ENCODE assay signal across 11 cellular contexts in the genomic region with DNA sequence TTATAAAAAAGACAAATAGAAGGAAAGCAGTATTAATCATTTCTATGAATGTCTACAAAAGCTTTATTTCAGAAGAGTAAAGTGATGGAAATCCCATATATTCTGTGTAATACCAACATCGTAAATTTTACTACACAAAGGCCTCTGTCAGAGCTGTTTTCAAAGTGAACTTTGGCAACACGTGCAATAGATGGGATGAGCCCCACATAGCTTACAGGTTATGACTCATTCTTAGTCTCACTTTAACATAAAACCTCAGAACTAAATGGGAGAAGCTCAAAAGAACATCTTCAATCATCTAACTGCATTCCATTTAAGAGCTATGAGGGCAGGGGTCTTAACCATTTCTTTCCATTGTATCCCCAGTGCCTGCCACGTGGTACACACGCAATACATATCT. TPM values are rescaled to one million over a fixed set of nuclear protein-coding genes. Genes with fewer than 3 reads are reported as not detected.
DNase-seq lines count a peak whose midpoint lies in the region; ATAC-seq, FAIRE-seq and TF ChIP-seq lines count a peak whose summit lies in the region.
"Had no signal": no experiment of that assay in that cellular context is flagged by ENCODE, and none has a peak within 500 bp of the region (broad histone marks: within the 10 kb centered on the region; RNA-seq: fewer than 3 reads in every experiment).

No MANE protein-coding gene starts in this region.

- H3K27ac Mint-ChIP-seq in activated CD4-positive, alpha-beta T cell treated with anti-CD3 and anti-CD28 coated beads, Interleukin-2, amount 10 ng/mL, durations not matched to agents 24 days and 14 days = peak overlapping the region; percentile 48
- no peak overlapping the region for H3K27ac Mint-ChIP-seq in stimulated activated effector memory CD8-positive, alpha-beta T cell treated with anti-CD3 and anti-CD28 coated beads, Interleukin-12 subunit alpha, Interleukin-12 subunit beta, amount 100 ng/mL, for 72 hours

- peak overlapping the region; percentile 31; the same call in 1 of the 2 replicates for H3K27ac ChIP-seq in SK-N-MC
- no peak overlapping the region for H3K27ac ChIP-seq in endothelial cell of umbilical vein (ENCODE audit: insufficient read depth, low read depth, low read length)
- no peak overlapping the region for H3K27ac ChIP-seq in tibial nerve
- H3K27ac ChIP-seq: prostate gland had no signal

- WGBS in tibial nerve, 2 donors = 79 to 81% methylated on average over 4 of the region's 4 CpGs

- TF ChIP-seq CTCF in endothelial cell of umbilical vein (IDR thresholded peaks at IDR 0.05; ENCODE audit: extremely low read depth in 1 of 2, insufficient read depth in 1 of 2, low read depth in 1 of 2, low read length in 2 of 2) (no peak), tibial nerve (IDR thresholded peaks at IDR 0.05) (no peak)

- no peak overlapping the region for H3K9ac ChIP-seq in SK-N-MC (ENCODE audit: insufficient read length)
- H3K9ac ChIP-seq in endothelial cell of umbilical vein (replicated peaks; ENCODE audit: extremely low read depth, insufficient read depth, low read length) = no peak overlapping the region

- CTCF ChIA-PET in endothelial cell of umbilical vein (lab: Charles Lee) = interaction anchor here (1.0 to 1.3 kb wide), 4 partner anchors 8 to 70 kb away, joined by 3 to 8 read pairs (median 3); no protein-coding TSS in a partner anchor

- no peaks in the 10 kb centered on the region for H3K9me3 Mint-ChIP-seq in activated CD4-positive, alpha-beta T cell treated with anti-CD3 and anti-CD28 coated beads, Interleukin-2, amount 10 ng/mL, durations not matched to agents 24 days and 14 days
- H3K9me3 Mint-ChIP-seq in stimulated activated effector memory CD8-positive, alpha-beta T cell treated with anti-CD3 and anti-CD28 coated beads, Interleukin-12 subunit alpha, Interleukin-12 subunit beta, amount 100 ng/mL, for 72 hours = no peaks in the 10 kb centered on the region

- no peak overlapping the region for H3K4me3 ChIP-seq in SK-N-MC
- H3K4me3 ChIP-seq in endothelial cell of umbilical vein (replicated peaks in 1 of 3; ENCODE audit: insufficient read depth in 1 of 3, low read depth in 1 of 3, low read length in 3 of 3) = no peak overlapping the region
- no peak overlapping the region for H3K4me3 ChIP-seq in tibial nerve
- H3K4me3 ChIP-seq: PC-9, prostate gland had no signal

- ATAC-seq in stimulated activated effector memory CD8-positive, alpha-beta T cell treated with anti-CD3 and anti-CD28 coated beads, Interleukin-12 subunit alpha, Interleukin-12 subunit beta, amount 100 ng/mL, for 72 hours = peak; percentile 88
- ATAC-seq in GM18858 (IDR thresholded peaks at IDR 0.05; ENCODE audit: unreplicated experiment) (no peak), GM21529 (IDR thresholded peaks at IDR 0.05; ENCODE audit: unreplicated experiment) (no peak)

- H3K9me3 ChIP-seq in SK-N-MC (ENCODE audit: low read depth, low read length) (no peaks in the 10 kb centered on the region), endothelial cell of umbilical vein (replicated peaks; ENCODE audit: control insufficient read depth, insufficient read depth, low read length) (no peaks in the 10 kb centered on the region), tibial nerve (no peaks in the 10 kb centered on the region)
- H3K9me3 ChIP-seq: prostate gland had no signal

- FAIRE-seq in endothelial cell of umbilical vein (lab: Jason Lieb, UNC) = peak; percentile 63

- TF ChIP-seq POLR2A in endothelial cell of umbilical vein (IDR thresholded peaks at IDR 0.05; ENCODE audit: low read depth, low read length) (no peak), tibial nerve (IDR thresholded peaks at IDR 0.05) (no peak)

- POLR2A ChIA-PET in endothelial cell of umbilical vein (lab: Charles Lee) = interaction anchor here (1.2 kb wide), 1 partner anchor 11 kb away, joined by 5 read pairs; the partner anchor contains the start of gene VPS4B

- H3K27me3 Mint-ChIP-seq in activated CD4-positive, alpha-beta T cell treated with anti-CD3 and anti-CD28 coated beads, Interleukin-2, amount 10 ng/mL, durations not matched to agents 24 days and 14 days = no peaks in the 10 kb centered on the region

- H3K4me3 Mint-ChIP-seq in activated CD4-positive, alpha-beta T cell treated with anti-CD3 and anti-CD28 coated beads, Interleukin-2, amount 10 ng/mL, durations not matched to agents 24 days and 14 days = peak overlapping the region; percentile 9
- no peak overlapping the region for H3K4me3 Mint-ChIP-seq in stimulated activated effector memory CD8-positive, alpha-beta T cell treated with anti-CD3 and anti-CD28 coated beads, Interleukin-12 subunit alpha, Interleukin-12 subunit beta, amount 100 ng/mL, for 72 hours

- no TSS peak for BruUV-seq in endothelial cell of umbilical vein (replicated peaks; lab: Mats Ljungman, UMichigan)

- H3K36me3 ChIP-seq in SK-N-MC (ENCODE audit: insufficient read depth, low read length) (peaks cover 70% of the 10 kb centered on the region), endothelial cell of umbilical vein (ENCODE audit: control insufficient read depth in 2 of 2, extremely low read depth in 1 of 2, insufficient read depth in 2 of 2, low read length in 2 of 2) (peaks cover 16 to 21% of the 10 kb centered on the region in 2 experiments), tibial nerve (peaks cover 0 to 79% (median 11%) of the 10 kb centered on the region in 3 donors)

- no peak for DNase-seq in activated CD4-positive, alpha-beta T cell treated with anti-CD3 and anti-CD28 coated beads, Interleukin-2, amount 10 ng/mL, durations not matched to agents 24 days and 14 days
- DNase-seq in activated CD4-positive, alpha-beta T cell treated with anti-CD3 and anti-CD28 coated beads for 48 hours = no peak
- DNase-seq in SK-N-MC (ENCODE audit: low read depth, low spot score) (no peak), endothelial cell of umbilical vein (ENCODE audit: low read depth, low spot score) (peak; percentile 61), tibial nerve (ENCODE audit: low spot score in 2 of 2) (no peak)
- no peak for DNase-seq in stimulated activated effector memory CD8-positive, alpha-beta T cell treated with anti-CD3 and anti-CD28 coated beads, Interleukin-12 subunit alpha, Interleukin-12 subunit beta, amount 100 ng/mL, for 72 hours (ENCODE audit: low spot score in 2 of 2)
- DNase-seq: activated CD4-positive, alpha-beta T cell treated with anti-CD3 and anti-CD28 coated beads, Interleukin-2, amount 50 U/mL, for 4 hours; PC-9 had no signal

- H3K4me1 Mint-ChIP-seq in activated CD4-positive, alpha-beta T cell treated with anti-CD3 and anti-CD28 coated beads, Interleukin-2, amount 10 ng/mL, durations not matched to agents 24 days and 14 days = peaks cover 45% of the 10 kb centered on the region
- peaks cover 44% of the 10 kb centered on the region for H3K4me1 Mint-ChIP-seq in stimulated activated effector memory CD8-positive, alpha-beta T cell treated with anti-CD3 and anti-CD28 coated beads, Interleukin-12 subunit alpha, Interleukin-12 subunit beta, amount 100 ng/mL, for 72 hours

- intact Hi-C loops in activated CD4-positive, alpha-beta T cell treated with anti-CD3 and anti-CD28 coated beads, Interleukin-2, amount 10 ng/mL, durations not matched to agents 24 days and 14 days (cut with micrococcal nuclease) = loop anchor here (1.0 kb wide), 1 partner anchor 12 kb away; the partner anchor contains the start of gene VPS4B
- intact Hi-C loops in endothelial cell of umbilical vein (cut with micrococcal nuclease) = loop anchor here (2.0 kb wide), 1 partner anchor 44 kb away; the partner anchor contains the start of gene KDSR

- TF ChIP-seq EP300 in tibial nerve (IDR thresholded peaks at IDR 0.05) = no peak

- H3K4me2 ChIP-seq in endothelial cell of umbilical vein (ENCODE audit: insufficient read depth, low read length) = no peak overlapping the region
- H3K4me2 ChIP-seq: PC-9 had no signal

- peaks cover 54% of the 10 kb centered on the region for H3K36me3 Mint-ChIP-seq in activated CD4-positive, alpha-beta T cell treated with anti-CD3 and anti-CD28 coated beads, Interleukin-2, amount 10 ng/mL, durations not matched to agents 24 days and 14 days (ENCODE audit: low read depth)
- H3K36me3 Mint-ChIP-seq in stimulated activated effector memory CD8-positive, alpha-beta T cell treated with anti-CD3 and anti-CD28 coated beads, Interleukin-12 subunit alpha, Interleukin-12 subunit beta, amount 100 ng/mL, for 72 hours = peaks cover 96% of the 10 kb centered on the region

- H2AFZ ChIP-seq in endothelial cell of umbilical vein (ENCODE audit: low read depth, low read length) = no peak overlapping the region
- H2AFZ ChIP-seq: PC-9 had no signal

- H3K79me2 ChIP-seq in endothelial cell of umbilical vein (ENCODE audit: control insufficient read depth, insufficient read depth, low read length) = peaks cover 28% of the 10 kb centered on the region

- no peaks in the 10 kb centered on the region for H3K9me1 ChIP-seq in endothelial cell of umbilical vein (replicated peaks; ENCODE audit: control insufficient read depth, extremely low read depth, insufficient read depth, low read length)

- no peaks in the 10 kb centered on the region for H3K27me3 ChIP-seq in endothelial cell of umbilical vein (ENCODE audit: control insufficient read depth in 2 of 2, insufficient read depth in 2 of 2, low read length in 2 of 2)
- H3K27me3 ChIP-seq in tibial nerve = no peaks in the 10 kb centered on the region

- H4K20me1 ChIP-seq in endothelial cell of umbilical vein (replicated peaks; ENCODE audit: control insufficient read depth, extremely low read depth, insufficient read depth, low read length) = no peaks in the 10 kb centered on the region

- peaks cover 11% of the 10 kb centered on the region for H3K4me1 ChIP-seq in endothelial cell of umbilical vein (ENCODE audit: control insufficient read depth, extremely low read depth, insufficient read depth, low read length)
- H3K4me1 ChIP-seq in tibial nerve = peaks cover 0 to 20% (median 0%) of the 10 kb centered on the region in 4 donors

- dilution Hi-C loops in endothelial cell of umbilical vein (cut with MboI; ENCODE audit: extremely low pct_ligation_motif_present, low sequenced_read_pairs) = no loop called here

RNA-seq across cellular contexts. Expression of gene VPS4B, which starts 11.5 kb away (rescaled TPM):
- total RNA-seq in activated CD4-positive, alpha-beta T cell treated with anti-CD3 and anti-CD28 coated beads, Interleukin-2, amount 10 ng/mL, durations not matched to agents 24 days and 14 days = 50.8 and 62.1 TPM in 2 replicates
- total RNA-seq in endothelial cell of umbilical vein (50.2 and 54.7 TPM in 2 replicates), tibial nerve (10 to 100 TPM; 33.4 to 43.2 (median 36.2) TPM)
- polyA plus RNA-seq in endothelial cell of umbilical vein = 7.8 and 10.5 TPM in 2 replicates
- 14.0 and 14.2 TPM in 2 replicates for polyA plus RNA-seq in endothelial cell of umbilical vein (2011; cell fraction: cytosol; rRNA removed)
- 12.2 and 13.5 TPM in 2 replicates for polyA plus RNA-seq in endothelial cell of umbilical vein (2011; cell fraction: nucleus; rRNA removed)
- 24.3 and 30.3 TPM in 2 replicates for polyA plus RNA-seq in endothelial cell of umbilical vein (2012)
- 14.9 and 21.2 TPM in 2 replicates for polyA minus RNA-seq in endothelial cell of umbilical vein
- polyA minus RNA-seq in endothelial cell of umbilical vein (2011; cell fraction: cytosol; rRNA and poly(A)+ RNA removed) = 21.9 TPM
- 23.9 and 33.2 TPM in 2 replicates for polyA minus RNA-seq in endothelial cell of umbilical vein (2011; cell fraction: nucleus; rRNA and poly(A)+ RNA removed)

RNA-seq across cellular contexts. Expression of gene KDSR, which starts 43.8 kb away (rescaled TPM):
- total RNA-seq in activated CD4-positive, alpha-beta T cell treated with anti-CD3 and anti-CD28 coated beads, Interleukin-2, amount 10 ng/mL, durations not matched to agents 24 days and 14 days = 83.9 and 86.9 TPM in 2 replicates
- total RNA-seq in endothelial cell of umbilical vein (40.6 and 43.1 TPM in 2 replicates), tibial nerve (10 to 100 TPM; 44.1 to 62.4 (median 54.8) TPM)
- polyA plus RNA-seq in endothelial cell of umbilical vein = 11.1 and 17.1 TPM in 2 replicates
- 19.8 and 20.7 TPM in 2 replicates for polyA plus RNA-seq in endothelial cell of umbilical vein (2011; cell fraction: cytosol; rRNA removed)
- 19.6 and 23.8 TPM in 2 replicates for polyA plus RNA-seq in endothelial cell of umbilical vein (2011; cell fraction: nucleus; rRNA removed)
- 27.6 and 33.5 TPM in 2 replicates for polyA plus RNA-seq in endothelial cell of umbilical vein (2012)
- polyA minus RNA-seq in endothelial cell of umbilical vein = 39.5 and 42.8 TPM in 2 replicates
- polyA minus RNA-seq in endothelial cell of umbilical vein (2011; cell fraction: cytosol; rRNA and poly(A)+ RNA removed) = 34.7 TPM
- 34.2 and 40.8 TPM in 2 replicates for polyA minus RNA-seq in endothelial cell of umbilical vein (2011; cell fraction: nucleus; rRNA and poly(A)+ RNA removed)
